In genomic region chr2:65096948-65097347, GRCh38 we compare ENCODE assay signal across 21 cellular contexts.
DNase-seq lines count a peak whose midpoint lies in the region; ATAC-seq lines count a peak whose summit lies in the region.
"Had no signal": no experiment of that assay in that cellular context is flagged by ENCODE, and none has a peak within 500 bp of the region (broad histone marks: within the 10 kb centered on the region; RNA-seq: fewer than 3 reads in every experiment).

No MANE protein-coding gene starts in this region.

- no peak for ATAC-seq in HG02610 (IDR thresholded peaks at IDR 0.05; ENCODE audit: unreplicated experiment)
- ATAC-seq: left cardiac atrium; SK-N-SH treated with all-trans-retinoic acid at 6 μM for 48 hours; stimulated activated memory B cell treated with anti-CD40 and anti-IgM and Interleukin-4, amounts not matched to agents 10 μg/mL and 1 μg/mL and 100 μg/mL, for 72 hours had no signal

- DNase-seq in AG08396 (ENCODE audit: low spot score) (peak; percentile 17), ELR (ENCODE audit: low read depth) (peak; percentile 54), astrocyte of the hippocampus (ENCODE audit: low read depth, low spot score) (peak; percentile 19), iris pigment epithelial cell (ENCODE audit: low read depth) (peak; percentile 60), SW480 (ENCODE audit: low spot score) (no peak), NOMO-1 (lab: John Stamatoyannopoulos, UW; ENCODE audit: unreplicated experiment in 2 of 2) (no peak)
- DNase-seq: activated CD4-positive, alpha-beta T cell treated with anti-CD3 and anti-CD28 coated beads for 4 hours; activated gamma-delta T cell treated with Interleukin-2 at 50 U/mL for 16 hours; amniotic stem cell; head of caudate nucleus; left cardiac atrium; NCI-H1417; NCI-H2081; NCI-H226; NCI-H774; stimulated activated CD4-positive, alpha-beta T cell treated with anti-CD3 and anti-CD28 coated beads, Interleukin-2, amount 100 ng/mL, for 48 hours; testis; uterus had no signal

Comparison
In these comparisons a context has a peak if more than half of its experiments do, and no peak if none do; other contexts are left out.
1. DNase-seq: peak in AG08396 (single experiment), ELR (single experiment), astrocyte of the hippocampus (single experiment) and iris pigment epithelial cell (single experiment); none in SW480 (single experiment) and NOMO-1 (0 of 2).